Comparison of ENCODE assay signal across 8 cellular contexts in the genomic region with DNA sequence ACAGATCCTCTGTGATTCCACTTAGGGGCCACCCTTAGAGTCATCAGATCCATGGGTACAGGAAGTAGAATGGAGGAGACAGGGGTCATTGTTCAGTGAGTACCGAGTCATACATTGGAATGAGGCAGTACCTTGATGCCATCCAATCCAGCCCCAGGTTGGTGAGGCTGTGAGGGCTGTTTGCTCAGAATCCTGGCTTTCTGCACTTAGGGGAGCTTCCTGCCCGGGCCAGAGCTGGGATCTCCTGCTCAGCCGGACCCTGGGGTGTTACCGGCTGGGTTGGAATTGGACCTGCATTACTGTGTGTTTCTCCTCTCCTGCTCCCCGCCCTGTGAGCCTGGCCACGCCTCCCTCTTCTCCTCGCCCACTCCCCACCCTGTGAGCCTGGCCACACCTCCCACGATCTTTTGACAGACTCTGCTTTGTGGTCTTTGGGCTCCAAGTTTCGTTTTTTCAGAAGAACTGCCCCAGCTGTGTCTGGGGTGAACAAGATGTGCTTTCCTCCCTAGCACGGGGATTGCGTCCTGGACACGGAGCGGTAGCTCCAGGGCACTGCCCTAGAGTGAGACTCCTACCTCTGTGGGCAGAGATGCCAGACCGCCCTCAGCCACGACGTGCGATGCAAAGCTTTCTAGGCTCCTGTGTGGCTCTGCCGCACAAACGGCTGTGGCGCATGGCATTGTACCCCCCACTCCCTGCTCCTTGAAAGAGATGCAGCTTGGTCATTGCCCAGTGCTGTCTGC. TPM values are rescaled to one million over a fixed set of nuclear protein-coding genes. Genes with fewer than 3 reads are reported as not detected.
DNase-seq lines count a peak whose midpoint lies in the region; ATAC-seq and TF ChIP-seq lines count a peak whose summit lies in the region.

No MANE protein-coding gene starts in this region.

- H3K4me1 ChIP-seq in liver (ENCODE audit: control insufficient read depth in 4 of 4, insufficient read depth in 4 of 4, low read length in 3 of 4): peaks cover 12 to 31% (median 20%) of the 10 kb centered on the region in 4 donors

- peak overlapping the region; percentile 20 to 63 for H3K9ac ChIP-seq in liver (ENCODE audit: low read depth in 1 of 2, low read length in 2 of 2)

- TF ChIP-seq RAD21 in liver (IDR thresholded peaks at IDR 0.05): no peak

- no peaks in the 10 kb centered on the region for H3K9me3 ChIP-seq in liver (ENCODE audit: control insufficient read depth in 4 of 4, low read length in 3 of 4)

- peak; percentile 56 for ATAC-seq in HG02642 (IDR thresholded peaks at IDR 0.05; ENCODE audit: poor library complexity, unreplicated experiment)

- no peak for TF ChIP-seq CTCF in GM06990 (IDR thresholded peaks at IDR 0.05; ENCODE audit: insufficient read depth, low read length, poor library complexity, severe bottlenecking)
- TF ChIP-seq CTCF in liver (IDR thresholded peaks at IDR 0.05; ENCODE audit: low read depth, low read length, missing input control): no peak

- H3K27ac ChIP-seq in liver (ENCODE audit: low read depth in 1 of 2, low read length in 2 of 2): peak overlapping the region; percentile 83 to 94

- DNase-seq in GM06990 (ENCODE audit: extremely low read depth, insufficient read length): peak; percentile 81
- DNase-seq in SW480 (ENCODE audit: low spot score): peak; percentile 88
- DNase-seq in amniotic epithelial cell (ENCODE audit: low read depth): peak; percentile 12
- peak; percentile 84 for DNase-seq in stimulated activated CD8-positive, alpha-beta memory T cell treated with anti-CD3 and anti-CD28 coated beads, Interleukin-4, amount 100 ng/mL, for 48 hours
- DNase-seq in OCI-M1 (lab: John Stamatoyannopoulos, UW): no peak
- DNase-seq in head of caudate nucleus: no peak

- peaks cover 21% of the 10 kb centered on the region for H3K36me3 ChIP-seq in GM06990 (ENCODE audit: control insufficient read depth, insufficient read depth, low read length)
- H3K36me3 ChIP-seq in liver (ENCODE audit: control insufficient read depth in 4 of 4, insufficient read depth in 3 of 4, low read depth in 1 of 4, low read length in 3 of 4): peaks cover 0 to 14% (median 9%) of the 10 kb centered on the region in 4 donors

- WGBS in liver: 25% methylated on average over 20 of the region's 20 CpGs

- H3K27me3 ChIP-seq in GM06990 (replicated peaks; ENCODE audit: control insufficient read depth, insufficient read depth, low read length): no peaks in the 10 kb centered on the region
- no peaks in the 10 kb centered on the region for H3K27me3 ChIP-seq in liver (ENCODE audit: control insufficient read depth in 4 of 4, insufficient read depth in 4 of 4, low read length in 3 of 4)

- intact Hi-C loops in head of caudate nucleus (cut with DNase I): no loop called here

- peak overlapping the region; percentile 27 for H3K4me3 ChIP-seq in GM06990 (replicated peaks; ENCODE audit: low read depth, low read length)
- no peak overlapping the region for H3K4me3 ChIP-seq in liver (ENCODE audit: low read depth in 1 of 3, low read length in 3 of 3)

TF ChIP-seq in liver, 16 proteins besides CTCF, POLR2A, EP300 and RAD21:
- TF ChIP-seq, protein P1, sequence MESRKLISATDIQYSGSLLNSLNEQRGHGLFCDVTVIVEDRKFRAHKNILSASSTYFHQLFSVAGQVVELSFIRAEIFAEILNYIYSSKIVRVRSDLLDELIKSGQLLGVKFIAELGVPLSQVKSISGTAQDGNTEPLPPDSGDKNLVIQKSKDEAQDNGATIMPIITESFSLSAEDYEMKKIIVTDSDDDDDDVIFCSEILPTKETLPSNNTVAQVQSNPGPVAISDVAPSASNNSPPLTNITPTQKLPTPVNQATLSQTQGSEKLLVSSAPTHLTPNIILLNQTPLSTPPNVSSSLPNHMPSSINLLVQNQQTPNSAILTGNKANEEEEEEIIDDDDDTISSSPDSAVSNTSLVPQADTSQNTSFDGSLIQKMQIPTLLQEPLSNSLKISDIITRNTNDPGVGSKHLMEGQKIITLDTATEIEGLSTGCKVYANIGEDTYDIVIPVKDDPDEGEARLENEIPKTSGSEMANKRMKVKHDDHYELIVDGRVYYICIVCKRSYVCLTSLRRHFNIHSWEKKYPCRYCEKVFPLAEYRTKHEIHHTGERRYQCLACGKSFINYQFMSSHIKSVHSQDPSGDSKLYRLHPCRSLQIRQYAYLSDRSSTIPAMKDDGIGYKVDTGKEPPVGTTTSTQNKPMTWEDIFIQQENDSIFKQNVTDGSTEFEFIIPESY (IDR thresholded peaks at IDR 0.05): no peak
- TF ChIP-seq HNF4G (IDR thresholded peaks at IDR 0.05) (no peak), FOXA1 (IDR thresholded peaks at IDR 0.05) (no peak), YY1 (IDR thresholded peaks at IDR 0.05) (no peak), HNF4A (conservative IDR thresholded peaks at IDR 0.05) (no peak), JUND (IDR thresholded peaks at IDR 0.05) (no peak), GABPA (IDR thresholded peaks at IDR 0.05 in 1 of 2, conservative IDR thresholded peaks at IDR 0.05 in 1 of 2) (no peak), RXRA (IDR thresholded peaks at IDR 0.05) (no peak), EGR1 (IDR thresholded peaks at IDR 0.05; ENCODE audit: low read depth in 2 of 2) (no peak), NR2F2 (IDR thresholded peaks at IDR 0.05) (no peak), SP1 (IDR thresholded peaks at IDR 0.05) (no peak)

RNA-seq across cellular contexts. Expression of a gene that starts 15.4 kb away (rescaled TPM):
- total RNA-seq in liver: 10 to 100 TPM in 1 of 2 donors, 1 to 10 TPM in 1; 7.5 to 14.9 TPM
- polyA plus RNA-seq in liver: 1 to 10 TPM; 4.7 to 6.1 TPM

RNA-seq across cellular contexts. Expression of a gene that starts 35.6 kb away (rescaled TPM):
- 100 to 1,000 TPM; 123 to 248 TPM for total RNA-seq in liver
- polyA plus RNA-seq in liver: 100 to 1,000 TPM; 289 to 513 TPM

RNA-seq across cellular contexts. Expression of a gene that starts 42.9 kb away (rescaled TPM):
- 100 to 1,000 TPM in 1 of 2 donors, 10 to 100 TPM in 1; 64.0 to 163 TPM for total RNA-seq in liver
- 100 to 1,000 TPM in 1 of 2 donors, 10 to 100 TPM in 1; 87.1 to 130 TPM for polyA plus RNA-seq in liver

RNA-seq across cellular contexts. Expression of a gene that starts 43.4 kb away (rescaled TPM):
- 100 to 1,000 TPM in 1 of 2 donors, 10 to 100 TPM in 1; 25.1 to 323 TPM for total RNA-seq in liver
- polyA plus RNA-seq in liver: 1,000 to 10,000 TPM in 1 of 2 donors, 100 to 1,000 TPM in 1; 892 to 1,117 TPM

RNA-seq across cellular contexts. Expression of a gene that starts 49.5 kb away (rescaled TPM):
- 1 to 10 TPM; 4.0 to 8.1 TPM for total RNA-seq in liver
- polyA plus RNA-seq in liver: 1 to 10 TPM; 2.4 to 3.9 TPM

Comparison
In these comparisons a context has a peak if more than half of its experiments do, and no peak if none do; other contexts are left out.
1. DNase-seq: peak in GM06990 (single experiment), SW480 (single experiment), amniotic epithelial cell (single experiment) and stimulated activated CD8-positive, alpha-beta memory T cell treated with anti-CD3 and anti-CD28 coated beads, Interleukin-4, amount 100 ng/mL, for 48 hours (single experiment); none in OCI-M1 (single experiment) and head of caudate nucleus (0 of 42).